1 cellular context compared by ENCODE assay signal in the genomic region with DNA sequence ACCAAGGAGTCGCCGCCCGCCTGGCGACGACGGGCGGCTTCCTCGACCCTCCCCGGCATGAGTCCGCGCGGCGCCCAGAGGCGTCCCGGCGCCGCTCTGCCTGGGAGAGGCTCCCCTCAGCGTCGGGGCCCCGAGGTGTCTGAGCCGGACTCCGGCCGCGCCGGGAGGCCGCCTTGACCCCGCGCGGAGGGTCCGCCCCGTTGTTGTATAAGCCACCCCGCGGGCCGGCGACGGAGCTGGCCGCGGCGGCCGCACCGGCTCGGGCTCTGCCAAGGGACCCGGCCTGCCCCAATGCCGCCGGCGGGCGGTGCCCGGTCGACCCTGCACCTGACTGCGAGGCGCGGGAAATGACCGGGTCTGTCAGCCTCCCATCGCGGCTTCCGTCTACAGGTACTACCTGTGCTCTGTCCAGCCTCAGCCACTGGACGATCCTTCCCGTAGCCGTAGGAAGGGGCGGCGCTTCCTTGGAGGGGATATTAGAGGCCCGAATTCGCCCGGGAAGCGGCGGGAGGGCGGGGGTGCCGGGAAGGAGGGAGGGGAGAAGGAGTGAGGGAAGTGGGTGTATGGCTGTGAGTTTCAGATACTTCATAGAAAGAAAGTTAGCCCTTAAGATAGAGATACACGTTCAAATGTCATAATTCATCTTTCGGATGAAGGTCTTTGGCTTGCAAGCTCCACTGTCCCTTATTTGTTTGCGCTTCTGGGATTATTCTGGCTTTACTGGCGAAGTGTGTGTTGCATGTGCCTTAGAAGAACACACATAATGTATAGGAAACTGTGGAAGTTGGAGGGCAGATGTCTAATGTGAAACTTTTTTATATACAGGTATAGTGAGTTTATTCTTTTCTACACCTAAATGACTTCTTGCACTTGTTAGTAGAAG.
A peak's percentile ranks its signal among the peaks of the same experiment; 100 is the strongest.
TF ChIP-seq lines count a peak whose summit lies in the region.

No MANE protein-coding gene starts in this region.

TF ChIP-seq in HepG2, 621 proteins besides CTCF, POLR2A, EP300 and RAD21 (continued from another document and continues in another):
- TF ChIP-seq ZHX1 (CRISPR knock-in tag; IDR thresholded peaks at IDR 0.05; ENCODE audit: low read depth) (no peak), ZNF639 (CRISPR knock-in tag; conservative IDR thresholded peaks at IDR 0.05) (no peak), ZNF337 (CRISPR knock-in tag; IDR thresholded peaks at IDR 0.05; ENCODE audit: borderline replicate concordance, low read depth) (no peak), ZNF615 (CRISPR knock-in tag; IDR thresholded peaks at IDR 0.05; ENCODE audit: borderline replicate concordance) (no peak), ZFP36L2 (CRISPR knock-in tag; IDR thresholded peaks at IDR 0.05) (no peak), ZSCAN9 (CRISPR knock-in tag; IDR thresholded peaks at IDR 0.05; ENCODE audit: borderline replicate concordance) (no peak), ZNF598 (CRISPR knock-in tag; IDR thresholded peaks at IDR 0.05; ENCODE audit: borderline replicate concordance) (no peak), RCOR2 (CRISPR knock-in tag; IDR thresholded peaks at IDR 0.05) (no peak), SAFB2 (CRISPR knock-in tag; IDR thresholded peaks at IDR 0.05; ENCODE audit: borderline replicate concordance, low read depth) (0 out of 2 replicates have a peak, but pooled peaks have one; percentile 10), MTA1 (CRISPR knock-in tag; IDR thresholded peaks at IDR 0.05; ENCODE audit: borderline replicate concordance) (no peak), ZNF839 (CRISPR knock-in tag; IDR thresholded peaks at IDR 0.05; ENCODE audit: borderline replicate concordance) (no peak), ELF4 (CRISPR knock-in tag; IDR thresholded peaks at IDR 0.05; ENCODE audit: borderline replicate concordance) (no peak), ZSCAN31 (CRISPR knock-in tag; IDR thresholded peaks at IDR 0.05; ENCODE audit: low read depth) (no peak), ERF (CRISPR knock-in tag; IDR thresholded peaks at IDR 0.05) (no peak), ZNF329 (CRISPR knock-in tag; IDR thresholded peaks at IDR 0.05; ENCODE audit: low read depth) (no peak), ZNF563 (CRISPR knock-in tag; IDR thresholded peaks at IDR 0.05) (peak; percentile 88; the same call in 1 of the 2 replicates), FOSL2 (CRISPR knock-in tag; IDR thresholded peaks at IDR 0.05) (no peak; the same call in 1 of the 2 replicates), GTF3A (CRISPR knock-in tag; conservative IDR thresholded peaks at IDR 0.05) (no peak), ETS1 (CRISPR knock-in tag; IDR thresholded peaks at IDR 0.05) (no peak), MAZ (IDR thresholded peaks at IDR 0.05; ENCODE audit: borderline replicate concordance, low read depth, low read length) (no peak), MAZ (CRISPR knock-in tag; IDR thresholded peaks at IDR 0.05; ENCODE audit: low read depth) (peak; percentile 12; the same call in 1 of the 2 replicates), SP2 (CRISPR knock-in tag; IDR thresholded peaks at IDR 0.05) (no peak), MYC (CRISPR knock-in tag; IDR thresholded peaks at IDR 0.05; ENCODE audit: borderline replicate concordance) (no peak), ZNF225 (CRISPR knock-in tag; IDR thresholded peaks at IDR 0.05) (no peak), U2AF2 (IDR thresholded peaks at IDR 0.05; ENCODE audit: low read depth, low read length) (no peak), ZNF564 (CRISPR knock-in tag; IDR thresholded peaks at IDR 0.05) (no peak), POGK (CRISPR knock-in tag; conservative IDR thresholded peaks at IDR 0.05) (0 out of 2 replicates have a peak, but pooled peaks have one; percentile 21), NCOA5 (CRISPR knock-in tag; IDR thresholded peaks at IDR 0.05) (no peak), LCORL (IDR thresholded peaks at IDR 0.05) (no peak), LCORL (CRISPR knock-in tag; IDR thresholded peaks at IDR 0.05) (no peak), NCOA1 (CRISPR knock-in tag; IDR thresholded peaks at IDR 0.05) (no peak), ZNF776 (CRISPR knock-in tag; IDR thresholded peaks at IDR 0.05) (no peak), MEF2D (CRISPR knock-in tag; IDR thresholded peaks at IDR 0.05) (no peak), ZNF383 (CRISPR knock-in tag; IDR thresholded peaks at IDR 0.05; ENCODE audit: borderline replicate concordance) (no peak), ZSCAN29 (CRISPR knock-in tag; conservative IDR thresholded peaks at IDR 0.05) (0 out of 2 replicates have a peak, but pooled peaks have one; percentile 15), ETV6 (CRISPR knock-in tag; conservative IDR thresholded peaks at IDR 0.05) (no peak), ZSCAN30 (CRISPR knock-in tag; IDR thresholded peaks at IDR 0.05) (no peak), ZNF264 (CRISPR knock-in tag; IDR thresholded peaks at IDR 0.05) (no peak), JUNB (CRISPR knock-in tag; IDR thresholded peaks at IDR 0.05; ENCODE audit: borderline replicate concordance) (0 out of 2 replicates have a peak, but pooled peaks have one; percentile 17), SKI (IDR thresholded peaks at IDR 0.05; ENCODE audit: partially characterized antibody) (no peak), NR2C2 (CRISPR knock-in tag; IDR thresholded peaks at IDR 0.05; ENCODE audit: borderline replicate concordance) (0 out of 2 replicates have a peak, but pooled peaks have one; percentile 2), ZIK1 (CRISPR knock-in tag; IDR thresholded peaks at IDR 0.05; ENCODE audit: borderline replicate concordance, low read depth) (no peak), RBFOX2 (IDR thresholded peaks at IDR 0.05; ENCODE audit: low read depth, low read length) (peak; percentile 64), JUN (CRISPR knock-in tag; IDR thresholded peaks at IDR 0.05) (no peak), NFKBIZ (CRISPR knock-in tag; IDR thresholded peaks at IDR 0.05) (no peak), TAF1 (CRISPR knock-in tag; IDR thresholded peaks at IDR 0.05) (peak; percentile 15), MEIS1 (CRISPR knock-in tag; IDR thresholded peaks at IDR 0.05; ENCODE audit: borderline replicate concordance) (no peak), ZNF883 (CRISPR knock-in tag; IDR thresholded peaks at IDR 0.05; ENCODE audit: not compliant biosample characterization) (no peak), WIZ (CRISPR knock-in tag; IDR thresholded peaks at IDR 0.05) (0 out of 2 replicates have a peak, but pooled peaks have one; percentile 1), SKIL (CRISPR knock-in tag; IDR thresholded peaks at IDR 0.05; ENCODE audit: borderline replicate concordance) (peak; percentile 25; the same call in 1 of the 2 replicates), ZEB1 (IDR thresholded peaks at IDR 0.05; ENCODE audit: insufficient replicate concordance, low read depth) (peak; percentile 76), MTF2 (CRISPR knock-in tag; IDR thresholded peaks at IDR 0.05; ENCODE audit: borderline replicate concordance) (no peak), ZNF224 (CRISPR knock-in tag; IDR thresholded peaks at IDR 0.05) (no peak)
- TF ChIP-seq, protein P1, sequence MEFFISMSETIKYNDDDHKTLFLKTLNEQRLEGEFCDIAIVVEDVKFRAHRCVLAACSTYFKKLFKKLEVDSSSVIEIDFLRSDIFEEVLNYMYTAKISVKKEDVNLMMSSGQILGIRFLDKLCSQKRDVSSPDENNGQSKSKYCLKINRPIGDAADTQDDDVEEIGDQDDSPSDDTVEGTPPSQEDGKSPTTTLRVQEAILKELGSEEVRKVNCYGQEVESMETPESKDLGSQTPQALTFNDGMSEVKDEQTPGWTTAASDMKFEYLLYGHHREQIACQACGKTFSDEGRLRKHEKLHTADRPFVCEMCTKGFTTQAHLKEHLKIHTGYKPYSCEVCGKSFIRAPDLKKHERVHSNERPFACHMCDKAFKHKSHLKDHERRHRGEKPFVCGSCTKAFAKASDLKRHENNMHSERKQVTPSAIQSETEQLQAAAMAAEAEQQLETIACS (CRISPR knock-in tag; IDR thresholded peaks at IDR 0.05): no peak
- TF ChIP-seq, protein P2, sequence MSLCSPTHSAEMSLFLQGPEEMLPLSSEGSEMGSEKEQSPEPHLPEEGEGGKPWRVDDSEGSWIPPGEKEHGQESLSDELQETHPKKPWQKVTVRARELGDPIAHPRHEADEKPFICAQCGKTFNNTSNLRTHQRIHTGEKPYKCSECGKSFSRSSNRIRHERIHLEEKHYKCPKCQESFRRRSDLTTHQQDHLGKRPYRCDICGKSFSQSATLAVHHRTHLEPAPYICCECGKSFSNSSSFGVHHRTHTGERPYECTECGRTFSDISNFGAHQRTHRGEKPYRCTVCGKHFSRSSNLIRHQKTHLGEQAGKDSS (CRISPR knock-in tag; IDR thresholded peaks at IDR 0.05; ENCODE audit: borderline replicate concordance, low read depth): no peak; the same call in 1 of the 2 replicates
- TF ChIP-seq, protein P3, sequence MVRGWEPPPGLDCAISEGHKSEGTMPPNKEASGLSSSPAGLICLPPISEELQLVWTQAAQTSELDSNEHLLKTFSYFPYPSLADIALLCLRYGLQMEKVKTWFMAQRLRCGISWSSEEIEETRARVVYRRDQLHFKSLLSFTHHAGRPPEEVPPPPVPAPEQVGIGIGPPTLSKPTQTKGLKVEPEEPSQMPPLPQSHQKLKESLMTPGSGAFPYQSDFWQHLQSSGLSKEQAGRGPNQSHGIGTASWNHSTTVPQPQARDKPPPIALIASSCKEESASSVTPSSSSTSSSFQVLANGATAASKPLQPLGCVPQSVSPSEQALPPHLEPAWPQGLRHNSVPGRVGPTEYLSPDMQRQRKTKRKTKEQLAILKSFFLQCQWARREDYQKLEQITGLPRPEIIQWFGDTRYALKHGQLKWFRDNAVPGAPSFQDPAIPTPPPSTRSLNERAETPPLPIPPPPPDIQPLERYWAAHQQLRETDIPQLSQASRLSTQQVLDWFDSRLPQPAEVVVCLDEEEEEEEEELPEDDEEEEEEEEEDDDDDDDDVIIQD (CRISPR knock-in tag; IDR thresholded peaks at IDR 0.05; ENCODE audit: low read depth): no peak
